10 cellular contexts compared by ENCODE assay signal in genomic region chr15:94387854-94388441, GRCh38.
DNase-seq lines count a peak whose midpoint lies in the region; ATAC-seq and TF ChIP-seq lines count a peak whose summit lies in the region.
"Had no signal": no experiment of that assay in that cellular context is flagged by ENCODE, and none has a peak within 500 bp of the region (broad histone marks: within the 10 kb centered on the region; RNA-seq: fewer than 3 reads in every experiment).

No MANE protein-coding gene starts in this region.

- H3K27ac ChIP-seq in left lung (peak overlapping the region in 1 of 2 donors; percentile 46), vagina (no peak overlapping the region)

- intact Hi-C loops in left lung (cut with DNase I), result no loop called here
- intact Hi-C loops in vagina (cut with DNase I), result no loop called here

- H3K4me1 ChIP-seq in left lung (peaks cover 13 to 18% of the 10 kb centered on the region in 2 donors), vagina (no peaks in the 10 kb centered on the region)

- TF ChIP-seq CTCF in left lung (IDR thresholded peaks at IDR 0.05) (no peak), vagina (IDR thresholded peaks at IDR 0.05) (no peak)

- H3K9me3 ChIP-seq in left lung (no peaks in the 10 kb centered on the region), vagina (no peaks in the 10 kb centered on the region)

- peak; percentile 71 for ATAC-seq in GM18861 (IDR thresholded peaks at IDR 0.05; ENCODE audit: unreplicated experiment)
- peak; percentile 76 for ATAC-seq in GM21737 (IDR thresholded peaks at IDR 0.05; ENCODE audit: unreplicated experiment)
- peak; percentile 58 for ATAC-seq in left lung
- ATAC-seq in GM21529 (IDR thresholded peaks at IDR 0.05; ENCODE audit: unreplicated experiment), result no peak
- no peak for ATAC-seq in HG03280 (IDR thresholded peaks at IDR 0.05; ENCODE audit: unreplicated experiment)

- H3K36me3 ChIP-seq in left lung, result peaks cover 0 to 58% of the 10 kb centered on the region in 2 donors
- H3K36me3 ChIP-seq in vagina, result no peaks in the 10 kb centered on the region

- TF ChIP-seq POLR2A in vagina (IDR thresholded peaks at IDR 0.05), result no peak

- no peak overlapping the region for H3K4me3 ChIP-seq in left lung
- no peak overlapping the region for H3K4me3 ChIP-seq in vagina

- H3K27me3 ChIP-seq in left lung, result no peaks in the 10 kb centered on the region
- no peaks in the 10 kb centered on the region for H3K27me3 ChIP-seq in vagina

- DNase-seq in NOMO-1 treated with DMSO at 0.1 percent for 48 hours (lab: John Stamatoyannopoulos, UW; ENCODE audit: unreplicated experiment) (peak; percentile 86), left lung (no peak), vagina (ENCODE audit: extremely low spot score in 2 of 2) (no peak)
- DNase-seq in stimulated activated CD4-positive, alpha-beta T cell treated with anti-CD3 and anti-CD28 coated beads, Interleukin-2, amount 100 ng/mL, for 48 hours, result no peak
- DNase-seq: NCI-H510A treated with DMSO at 0.1 percent for 48 hours, posterior cingulate gyrus had no signal

Comparison
In these comparisons a context has a peak if more than half of its experiments do, and no peak if none do; other contexts are left out.
1. ATAC-seq: peak in GM18861 (single experiment), GM21737 (single experiment) and left lung (single experiment); none in GM21529 (single experiment) and HG03280 (single experiment).